ENCODE assay signal across 14 cellular contexts in the genomic region with DNA sequence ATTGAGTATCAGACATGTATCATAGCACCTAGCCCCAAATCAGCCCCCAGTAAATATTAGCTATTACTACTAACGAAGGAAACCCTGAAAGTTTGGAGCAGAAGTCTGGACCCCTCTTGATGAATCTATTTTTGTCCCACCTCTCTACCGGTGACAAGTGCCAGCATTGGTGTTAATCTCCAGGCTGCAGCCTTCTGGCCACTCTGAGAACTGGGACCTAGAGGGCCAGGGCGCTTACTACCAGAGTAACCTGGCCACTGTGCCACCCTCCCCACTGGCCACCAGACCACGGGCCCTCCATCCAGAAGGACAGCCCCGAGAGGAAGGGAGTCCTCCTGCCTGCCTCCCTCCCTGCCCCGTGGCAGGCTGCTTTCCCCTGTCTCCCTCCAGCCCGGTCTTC. TPM values are rescaled to one million over a fixed set of nuclear protein-coding genes. Genes with fewer than 3 reads are reported as not detected.
DNase-seq lines count a peak whose midpoint lies in the region; ATAC-seq, FAIRE-seq and TF ChIP-seq lines count a peak whose summit lies in the region.
"Had no signal": no experiment of that assay in that cellular context is flagged by ENCODE, and none has a peak within 500 bp of the region (broad histone marks: within the 10 kb centered on the region; RNA-seq: fewer than 3 reads in every experiment).

No MANE protein-coding gene starts in this region.

- no peaks in the 10 kb centered on the region for H3K9me3 Mint-ChIP-seq in endothelial cell (ENCODE audit: unreplicated experiment)
- H3K9me3 Mint-ChIP-seq: activated B cell treated with CpG ODN at 0.5 μM for 24 hours; activated naive CD8-positive, alpha-beta T cell treated with anti-CD3 and anti-CD28 coated beads for 36 hours; natural killer cell treated with Interleukin-12 subunit alpha and Interleukin-12 subunit beta and Interleukin-15 and Interleukin-18, amount 100 ng/mL, for 72 hours had no signal

- H3K4me1 Mint-ChIP-seq in endothelial cell (ENCODE audit: unreplicated experiment): peaks cover 28% of the 10 kb centered on the region

- H3K27ac ChIP-seq in suprapubic skin: peak overlapping the region; percentile 52
- H3K27ac ChIP-seq: C4-2B had no signal

- TF ChIP-seq CTCF in endothelial cell (IDR thresholded peaks at IDR 0.05; ENCODE audit: unreplicated experiment): no peak
- no peak for TF ChIP-seq CTCF in mucosa of descending colon (IDR thresholded peaks at IDR 0.05)
- TF ChIP-seq CTCF in suprapubic skin (IDR thresholded peaks at IDR 0.05): no peak

- in situ Hi-C loops in KBM-7 (cut with MboI; ENCODE audit: low pct_unique_long_range_greater_than_20kb, low sequenced_read_pairs): no loop called here

- H3K9me3 ChIP-seq in mucosa of descending colon (no peaks in the 10 kb centered on the region), suprapubic skin (no peaks in the 10 kb centered on the region)

- TF ChIP-seq EP300 in suprapubic skin (IDR thresholded peaks at IDR 0.05): no peak

- no peak overlapping the region for H3K4me3 Mint-ChIP-seq in endothelial cell (ENCODE audit: unreplicated experiment)
- H3K4me3 Mint-ChIP-seq: activated B cell treated with CpG ODN at 0.5 μM for 24 hours; activated naive CD8-positive, alpha-beta T cell treated with anti-CD3 and anti-CD28 coated beads for 36 hours; natural killer cell treated with Interleukin-12 subunit alpha and Interleukin-12 subunit beta and Interleukin-15 and Interleukin-18, amount 100 ng/mL, for 72 hours had no signal

- 53% methylated on average over 4 of the region's 7 CpGs for WGBS in suprapubic skin

- H3K27me3 ChIP-seq in suprapubic skin: peaks cover 4% of the 10 kb centered on the region

- no peak overlapping the region for H3K27ac Mint-ChIP-seq in endothelial cell (ENCODE audit: unreplicated experiment)
- H3K27ac Mint-ChIP-seq: activated B cell treated with CpG ODN at 0.5 μM for 24 hours; activated naive CD8-positive, alpha-beta T cell treated with anti-CD3 and anti-CD28 coated beads for 36 hours; natural killer cell treated with Interleukin-12 subunit alpha and Interleukin-12 subunit beta and Interleukin-15 and Interleukin-18, amount 100 ng/mL, for 72 hours had no signal

- DNase-seq in endothelial cell (ENCODE audit: low spot score) (peak; percentile 6), mucosa of descending colon (no peak), suprapubic skin (ENCODE audit: low spot score in 2 of 2) (no peak), GM19239 (ENCODE audit: insufficient read length, low spot score) (no peak), SIG-M5 treated with dmso at 0.1 percent for 504 hours (lab: John Stamatoyannopoulos, UW; ENCODE audit: unreplicated experiment) (no peak), KBM-7 (no peak)
- DNase-seq: activated B cell treated with CpG ODN at 0.5 μM for 24 hours; activated naive CD8-positive, alpha-beta T cell treated with anti-CD3 and anti-CD28 coated beads for 36 hours had no signal

- no peaks in the 10 kb centered on the region for H3K4me1 ChIP-seq in mucosa of descending colon (ENCODE audit: low read depth)
- H3K4me1 ChIP-seq in suprapubic skin: peaks cover 8% of the 10 kb centered on the region

- H3K4me3 ChIP-seq in mucosa of descending colon (no peak overlapping the region), suprapubic skin (peak overlapping the region; percentile 33)
- H3K4me3 ChIP-seq: smooth muscle cell had no signal

- intact Hi-C loops in mucosa of descending colon (cut with DNase I, micrococcal nuclease): no loop called here

- peak; percentile 21 for ATAC-seq in GM21423 (IDR thresholded peaks at IDR 0.05; ENCODE audit: unreplicated experiment)
- ATAC-seq in mucosa of descending colon: peak; percentile 16
- ATAC-seq in HG03039 (IDR thresholded peaks at IDR 0.05; ENCODE audit: unreplicated experiment): no peak
- ATAC-seq: natural killer cell treated with Interleukin-12 subunit alpha and Interleukin-12 subunit beta and Interleukin-15 and Interleukin-18, amount 100 ng/mL, for 72 hours had no signal

- H3K27me3 Mint-ChIP-seq in endothelial cell (ENCODE audit: unreplicated experiment): peaks cover 7% of the 10 kb centered on the region

- FAIRE-seq in GM19239 (lab: Jason Lieb, UNC): no peak
- FAIRE-seq: H54 had no signal

- no peak for TF ChIP-seq POLR2A in suprapubic skin (IDR thresholded peaks at IDR 0.05)

- H3K36me3 Mint-ChIP-seq in endothelial cell (ENCODE audit: low read depth, unreplicated experiment): no peaks in the 10 kb centered on the region
- H3K36me3 Mint-ChIP-seq: activated naive CD8-positive, alpha-beta T cell treated with anti-CD3 and anti-CD28 coated beads for 36 hours; natural killer cell treated with Interleukin-12 subunit alpha and Interleukin-12 subunit beta and Interleukin-15 and Interleukin-18, amount 100 ng/mL, for 72 hours had no signal

- no peaks in the 10 kb centered on the region for H3K36me3 ChIP-seq in mucosa of descending colon (ENCODE audit: low read depth)
- H3K36me3 ChIP-seq in suprapubic skin: no peaks in the 10 kb centered on the region

RNA-seq across cellular contexts. Expression of a gene that starts 0.3 kb away (rescaled TPM):
- total RNA-seq in endothelial cell (ENCODE audit: unreplicated experiment) (1.1 TPM), mucosa of descending colon (10 to 100 TPM in 1 of 3 donors, 1 to 10 TPM in 2; 1.5 to 59.1 (median 5.5) TPM), suprapubic skin (1 to 10 TPM; 1.3 to 3.7 (median 1.9) TPM)
- total RNA-seq: activated B cell treated with CpG ODN at 0.5 μM for 24 hours; activated naive CD8-positive, alpha-beta T cell treated with anti-CD3 and anti-CD28 coated beads for 36 hours; natural killer cell treated with Interleukin-12 subunit alpha and Interleukin-12 subunit beta and Interleukin-15 and Interleukin-18, amount 100 ng/mL, for 72 hours had no signal
